In the genomic region with DNA sequence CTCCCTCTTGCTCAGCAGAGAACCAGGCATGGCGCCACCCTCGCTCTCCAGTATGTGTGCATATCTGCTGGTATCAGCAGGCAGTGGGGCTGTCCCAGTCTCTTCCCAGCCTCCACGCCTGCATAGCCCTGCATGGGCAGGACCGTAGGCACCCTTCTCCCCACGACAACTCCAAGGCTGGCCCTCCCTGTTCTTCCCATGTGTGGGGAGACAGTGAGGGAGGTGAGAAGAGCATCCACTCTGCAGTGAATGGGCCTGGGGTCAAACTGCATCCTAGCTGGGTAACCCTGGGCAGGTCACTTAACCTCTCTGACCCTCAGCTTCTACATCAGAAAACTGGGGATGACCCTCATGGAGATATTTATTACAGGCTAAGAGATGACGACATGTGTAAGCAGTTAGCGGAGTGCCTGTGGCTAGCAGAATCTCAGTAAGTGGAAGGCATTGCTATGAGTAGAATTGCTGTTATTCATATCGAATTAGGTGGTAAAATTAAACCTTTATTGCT, we compare ENCODE assay signal across 11 cellular contexts. TPM values are rescaled to one million over a fixed set of nuclear protein-coding genes. Genes with fewer than 3 reads are reported as not detected.
A peak's percentile ranks its signal among the peaks of the same experiment; 100 is the strongest.
DNase-seq lines count a peak whose midpoint lies in the region; ATAC-seq and TF ChIP-seq lines count a peak whose summit lies in the region.
"Had no signal": no experiment of that assay in that cellular context is flagged by ENCODE, and none has a peak within 500 bp of the region (broad histone marks: within the 10 kb centered on the region; RNA-seq: fewer than 3 reads in every experiment).

No MANE protein-coding gene starts in this region.

- DNase-seq in activated B cell treated with CpG ODN at 0.5 μM for 24 hours (no peak), gastrocnemius medialis (no peak), NCI-H748 (lab: John Stamatoyannopoulos, UW; ENCODE audit: unreplicated experiment) (no peak), NCI-H526 (lab: John Stamatoyannopoulos, UW) (no peak), erythroblast (lab: John Stamatoyannopoulos, UW) (no peak)
- DNase-seq: activated CD4-positive, alpha-beta T cell treated with anti-CD3 and anti-CD28 coated beads for 1 hour; effector CD4-positive, alpha-beta T cell; Kasumi-1 had no signal

- no peaks in the 10 kb centered on the region for H3K27me3 ChIP-seq in gastrocnemius medialis

- H3K4me3 Mint-ChIP-seq in activated B cell treated with CpG ODN at 0.5 μM for 24 hours = no peak overlapping the region

- peaks cover 21 to 22% of the 10 kb centered on the region in 2 donors for H3K4me1 ChIP-seq in gastrocnemius medialis

- no peak for TF ChIP-seq POLR2A in gastrocnemius medialis (IDR thresholded peaks at IDR 0.05)
- no peak for TF ChIP-seq POLR2A in erythroblast (IDR thresholded peaks at IDR 0.05; ENCODE audit: low read length)

- ATAC-seq in GM18907 (IDR thresholded peaks at IDR 0.05; ENCODE audit: unreplicated experiment) (peak; percentile 60), HG02943 (IDR thresholded peaks at IDR 0.05; ENCODE audit: low read depth, unreplicated experiment) (peak; percentile 27), activated B cell treated with CpG ODN at 0.5 μM for 24 hours (ENCODE audit: low read depth) (peak; percentile 38), gastrocnemius medialis (peak in 1 of 2 donors; percentile 35), GM19397 (IDR thresholded peaks at IDR 0.05; ENCODE audit: unreplicated experiment) (no peak)

- in situ Hi-C loops in gastrocnemius medialis (cut with MboI; ENCODE audit: low sequenced_read_pairs in 4 of 4) = no loop called here

- peak overlapping the region; percentile 55 to 66 (median 64) for H3K27ac ChIP-seq in gastrocnemius medialis

- peak overlapping the region; percentile 42 for H3K27ac Mint-ChIP-seq in activated B cell treated with CpG ODN at 0.5 μM for 24 hours

- H3K9me3 Mint-ChIP-seq in activated B cell treated with CpG ODN at 0.5 μM for 24 hours = no peaks in the 10 kb centered on the region

- POLR2A ChIA-PET in activated B cell treated with CpG ODN at 0.5 μM for 24 hours (lab: Charles Lee) = no interaction called here

- TF ChIP-seq CTCF in activated B cell treated with CpG ODN at 0.5 μM for 24 hours (IDR thresholded peaks at IDR 0.05) = no peak
- TF ChIP-seq CTCF in gastrocnemius medialis (IDR thresholded peaks at IDR 0.05 in 4 of 5, conservative IDR thresholded peaks at IDR 0.05 in 1 of 5) = no peak

- H3K9me3 ChIP-seq in gastrocnemius medialis = no peaks in the 10 kb centered on the region

- no peaks in the 10 kb centered on the region for H3K36me3 ChIP-seq in gastrocnemius medialis

- H3K4me3 ChIP-seq in gastrocnemius medialis = no peak overlapping the region

- H3K4me1 Mint-ChIP-seq in activated B cell treated with CpG ODN at 0.5 μM for 24 hours = peaks cover 29% of the 10 kb centered on the region

- no peaks in the 10 kb centered on the region for H3K36me3 Mint-ChIP-seq in activated B cell treated with CpG ODN at 0.5 μM for 24 hours (ENCODE audit: low read depth)

- intact Hi-C loops in activated B cell treated with CpG ODN at 0.5 μM for 24 hours (cut with micrococcal nuclease) (loop anchor here (1.0 kb wide), 1 partner anchor 111 kb away; the partner anchor contains the start of gene OXTR), gastrocnemius medialis (cut with DNase I; ENCODE audit: low total_unique reads) (no loop called here)

- peaks cover 4% of the 10 kb centered on the region for H3K27me3 Mint-ChIP-seq in activated B cell treated with CpG ODN at 0.5 μM for 24 hours

- CTCF ChIA-PET in activated B cell treated with CpG ODN at 0.5 μM for 24 hours (lab: Charles Lee) = no interaction called here

RNA-seq across cellular contexts. Expression of gene SSUH2, which starts 13.3 kb away (rescaled TPM):
- total RNA-seq in activated B cell treated with CpG ODN at 0.5 μM for 24 hours = 0.39 TPM in 1 of 2 replicates, not detected in the other
- under 1 TPM in 2 of 4 donors, not detected in 2; 0.15 to 0.33 TPM for total RNA-seq in gastrocnemius medialis
